13 cellular contexts compared by ENCODE assay signal in the genomic region with DNA sequence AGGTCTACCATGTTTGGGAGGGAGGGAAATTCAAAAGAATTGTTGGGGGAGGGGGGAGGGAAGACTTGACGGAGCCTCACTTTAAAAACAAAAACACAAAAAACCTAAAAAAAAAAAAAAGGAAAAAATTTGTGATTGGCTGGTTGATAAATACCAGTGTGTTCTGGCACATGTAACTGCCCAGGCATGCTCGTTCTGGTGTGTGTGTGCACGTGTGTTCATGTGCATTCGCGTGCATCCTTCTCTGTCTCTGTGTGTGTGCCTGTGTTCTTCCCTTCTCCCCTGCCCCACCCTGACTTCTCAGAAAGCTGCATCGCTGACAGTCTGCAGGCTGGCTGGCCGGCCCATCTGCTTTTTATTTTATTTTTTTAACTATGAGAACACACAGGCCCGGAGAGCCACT. TPM values are rescaled to one million over a fixed set of nuclear protein-coding genes. Genes with fewer than 3 reads are reported as not detected.
DNase-seq lines count a peak whose midpoint lies in the region; ATAC-seq and TF ChIP-seq lines count a peak whose summit lies in the region.
"Had no signal": no experiment of that assay in that cellular context is flagged by ENCODE, and none has a peak within 500 bp of the region (broad histone marks: within the 10 kb centered on the region; RNA-seq: fewer than 3 reads in every experiment).

No MANE protein-coding gene starts in this region.

- no peak overlapping the region for H3K4me2 ChIP-seq in GM23338

- peaks cover 4% of the 10 kb centered on the region; the same call in 1 of the 2 replicates for H4K20me1 ChIP-seq in GM23338 (replicated peaks; ENCODE audit: insufficient read depth)

- intact Hi-C loops in sciatic nerve (cut with DNase I) (no loop called here), body of pancreas (cut with DNase I) (no loop called here)

- DNase-seq in GM23338 (ENCODE audit: low spot score) (no peak), sciatic nerve (ENCODE audit: low spot score) (no peak), body of pancreas (no peak), NOMO-1 (lab: John Stamatoyannopoulos, UW; ENCODE audit: unreplicated experiment in 2 of 2) (no peak), chondrocyte (ENCODE audit: low spot score) (no peak)
- DNase-seq in T-helper 2 cell treated with Interferon-gamma antibody and Interleukin-4, amounts not matched to agents 5 μg/mL and 100 μg/mL, for 36 hours (ENCODE audit: low spot score) = no peak
- DNase-seq in central memory CD4-positive, alpha-beta T cell = peak; percentile 30
- DNase-seq: cerebellar nuclear complex, foreskin melanocyte, NCI-H524, SJCRH30 had no signal

- H3K27ac ChIP-seq in GM23338 (ENCODE audit: low read depth) (peak overlapping the region; percentile 56), body of pancreas (no peak overlapping the region)
- H3K27ac ChIP-seq: HL-60, parathyroid adenoma, SJCRH30 had no signal

- no peak for TF ChIP-seq POLR2A in body of pancreas (IDR thresholded peaks at IDR 0.05)

- no peak overlapping the region for H3K4me3 ChIP-seq in GM23338
- no peak overlapping the region for H3K4me3 ChIP-seq in body of pancreas
- H3K4me3 ChIP-seq: SJCRH30 had no signal

- WGBS in body of pancreas, 2 donors = 85 to 89% methylated on average over 8 of the region's 8 CpGs

- 0 out of 2 replicates have a peak, but pooled peaks cover 3% of the 10 kb centered on the region for H3F3A ChIP-seq in GM23338 (replicated peaks; ENCODE audit: low read depth)

- TF ChIP-seq CTCF in GM23338 (conservative IDR thresholded peaks at IDR 0.05; ENCODE audit: low read depth in 2 of 2) = no peak
- no peak for TF ChIP-seq CTCF in body of pancreas (IDR thresholded peaks at IDR 0.05)
- TF ChIP-seq CTCF in chondrocyte (IDR thresholded peaks at IDR 0.05) = no peak

- H3K4me1 Mint-ChIP-seq in GM23338 (peaks cover 51% of the 10 kb centered on the region), chondrocyte (ENCODE audit: low read depth) (peaks cover 2% of the 10 kb centered on the region)
- H3K4me1 Mint-ChIP-seq in T-helper 2 cell treated with Interferon-gamma antibody and Interleukin-4, amounts not matched to agents 5 μg/mL and 100 μg/mL, for 36 hours (ENCODE audit: low read depth) = peaks cover 51% of the 10 kb centered on the region

- H3K4me1 ChIP-seq in GM23338 (ENCODE audit: insufficient read depth) (peaks cover 31% of the 10 kb centered on the region), body of pancreas (peaks cover 5% of the 10 kb centered on the region)
- H3K4me1 ChIP-seq: parathyroid adenoma had no signal

- no peaks in the 10 kb centered on the region for H3K79me2 ChIP-seq in GM23338 (replicated peaks; ENCODE audit: insufficient read depth)
- H3K79me2 ChIP-seq: parathyroid adenoma had no signal

- H3K9me3 Mint-ChIP-seq in GM23338 (no peaks in the 10 kb centered on the region), chondrocyte (ENCODE audit: low read depth) (no peaks in the 10 kb centered on the region)
- H3K9me3 Mint-ChIP-seq in T-helper 2 cell treated with Interferon-gamma antibody and Interleukin-4, amounts not matched to agents 5 μg/mL and 100 μg/mL, for 36 hours = no peaks in the 10 kb centered on the region

- H3K4me3 Mint-ChIP-seq in GM23338 = no peak overlapping the region
- H3K4me3 Mint-ChIP-seq in T-helper 2 cell treated with Interferon-gamma antibody and Interleukin-4, amounts not matched to agents 5 μg/mL and 100 μg/mL, for 36 hours = peak overlapping the region; percentile 81
- H3K4me3 Mint-ChIP-seq in chondrocyte (ENCODE audit: unreplicated experiment) = no peak overlapping the region

- H3K27ac Mint-ChIP-seq in GM23338 (no peak overlapping the region; the same call in 1 of the 2 replicates), chondrocyte (ENCODE audit: unreplicated experiment) (no peak overlapping the region)
- peak overlapping the region; percentile 98 for H3K27ac Mint-ChIP-seq in T-helper 2 cell treated with Interferon-gamma antibody and Interleukin-4, amounts not matched to agents 5 μg/mL and 100 μg/mL, for 36 hours

- no peak for ATAC-seq in GM23338
- peak; percentile 74 for ATAC-seq in sciatic nerve
- ATAC-seq in body of pancreas = no peak

- no peaks in the 10 kb centered on the region for H3K9me2 ChIP-seq in GM23338 (ENCODE audit: insufficient read depth)

- H2AFZ ChIP-seq in GM23338 = no peak overlapping the region
- H2AFZ ChIP-seq: parathyroid adenoma had no signal

- H3K27me3 ChIP-seq in GM23338 (ENCODE audit: insufficient read depth) (no peaks in the 10 kb centered on the region), body of pancreas (no peaks in the 10 kb centered on the region)
- H3K27me3 ChIP-seq: SJCRH30 had no signal

- H3K36me3 ChIP-seq in GM23338 (ENCODE audit: insufficient read depth) (peaks cover 6% of the 10 kb centered on the region; the same call in 1 of the 2 replicates), body of pancreas (replicated peaks in 1 of 2; ENCODE audit: insufficient read depth in 1 of 2, low read depth in 2 of 2) (peaks cover 0 to 27% of the 10 kb centered on the region in 2 donors)
- H3K36me3 ChIP-seq: SJCRH30 had no signal

- H3K27me3 Mint-ChIP-seq in GM23338 (ENCODE audit: insufficient read depth, low read depth, poor library complexity) (peaks cover 15% of the 10 kb centered on the region), chondrocyte (ENCODE audit: low read depth) (no peaks in the 10 kb centered on the region)
- no peaks in the 10 kb centered on the region for H3K27me3 Mint-ChIP-seq in T-helper 2 cell treated with Interferon-gamma antibody and Interleukin-4, amounts not matched to agents 5 μg/mL and 100 μg/mL, for 36 hours (ENCODE audit: low read depth)

- no peaks in the 10 kb centered on the region for H3K9me3 ChIP-seq in body of pancreas
- H3K9me3 ChIP-seq: SJCRH30 had no signal

- H3K36me3 Mint-ChIP-seq in GM23338 (ENCODE audit: low read depth) = peaks cover 42% of the 10 kb centered on the region
- peaks cover 60% of the 10 kb centered on the region for H3K36me3 Mint-ChIP-seq in T-helper 2 cell treated with Interferon-gamma antibody and Interleukin-4, amounts not matched to agents 5 μg/mL and 100 μg/mL, for 36 hours (ENCODE audit: low read depth)
- H3K36me3 Mint-ChIP-seq in chondrocyte (ENCODE audit: low read depth) = peaks cover 36% of the 10 kb centered on the region

TF ChIP-seq in GM23338, 12 proteins besides CTCF, POLR2A, EP300 and RAD21 (continues in another document):
- TF ChIP-seq EZH2 (IDR thresholded peaks at IDR 0.05; ENCODE audit: low read depth, unreplicated experiment) = no peak

RNA-seq across cellular contexts. Expression of a gene that starts 22.6 kb away (rescaled TPM):
- 221 and 232 TPM in 2 replicates for total RNA-seq in GM23338 (2014; rRNA removed; shearing (Covaris generic))
- polyA plus RNA-seq in GM23338 (2016; fragmentation: Nextera tagmentation; extraction: Ambion mirVana) = 120 and 131 TPM in 2 replicates
- total RNA-seq in sciatic nerve = 32.8 TPM
- total RNA-seq in body of pancreas = 10 to 100 TPM; 49.0 to 76.5 TPM
- total RNA-seq in chondrocyte = 56.3 to 62.2 TPM (median 58.1 TPM) in 3 replicates

RNA-seq across cellular contexts. Expression of a gene that starts 46.7 kb away (rescaled TPM):
- 80.1 and 82.6 TPM in 2 replicates for total RNA-seq in GM23338 (2014; rRNA removed; shearing (Covaris generic))
- 45.9 and 59.3 TPM in 2 replicates for polyA plus RNA-seq in GM23338 (2016; fragmentation: Nextera tagmentation; extraction: Ambion mirVana)
- 55.9 TPM for total RNA-seq in sciatic nerve
- total RNA-seq in body of pancreas = 100 to 1,000 TPM; 125 to 231 TPM
- 59.5 to 80.3 TPM (median 66.7 TPM) in 3 replicates for total RNA-seq in chondrocyte
